In genomic region chr5:36958612-36959011, GRCh38 we compare ENCODE assay signal across 29 cellular contexts.
"Had no signal": no experiment of that assay in that cellular context is flagged by ENCODE, and none has a peak within 500 bp of the region (broad histone marks: within the 10 kb centered on the region; RNA-seq: fewer than 3 reads in every experiment).

No MANE protein-coding gene starts in this region.

- H3K27me3 ChIP-seq: ascending aorta, breast epithelium, dorsolateral prefrontal cortex, esophagus muscularis mucosa, foreskin keratinocyte, gastrocnemius medialis, heart left ventricle had no signal

- H3K4me3 ChIP-seq: ascending aorta, breast epithelium, coronary artery, dorsolateral prefrontal cortex, esophagus muscularis mucosa, gastrocnemius medialis, heart left ventricle had no signal

- H3K4me1 ChIP-seq: ascending aorta, breast epithelium had no signal

- DNase-seq: activated CD4-positive, alpha-beta memory T cell treated with anti-CD3 and anti-CD28 coated beads, Interleukin-2, amount 10 ng/mL, durations not matched to agents 7 days and 5 days; activated CD4-positive, alpha-beta T cell treated with anti-CD3 and anti-CD28 coated beads for 36 hours; activated CD4-positive, alpha-beta T cell treated with anti-CD3 and anti-CD28 coated beads, Interleukin-2, amount 10 ng/mL, durations not matched to agents 24 days and 14 days; activated CD4-positive, alpha-beta T cell treated with anti-CD3 and anti-CD28 coated beads, Interleukin-2, amount 50 U/mL, for 4 hours; activated CD4-positive, CD25-positive, alpha-beta regulatory T cell; activated CD4-positive, CD25-positive, alpha-beta regulatory T cell treated with anti-CD3 and anti-CD28 coated beads, Interleukin-2, amount 50 U/mL, for 72 hours; activated CD8-positive, alpha-beta memory T cell treated with anti-CD3 and anti-CD28 coated beads, Interleukin-2, amount 50 U/mL, for 48 hours; activated gamma-delta T cell; activated naive CD4-positive, alpha-beta T cell; activated naive CD4-positive, alpha-beta T cell treated with anti-CD3 and anti-CD28 coated beads, Interleukin-2, amount 10 ng/mL, durations not matched to agents 7 days and 5 days; activated naive CD8-positive, alpha-beta T cell treated with anti-CD3 and anti-CD28 coated beads, Interleukin-2, amount 10 ng/mL, durations not matched to agents 7 days and 5 days; activated T-cell treated with anti-CD3 and anti-CD28 coated beads for 4 hours; activated T-cell treated with anti-CD3 and anti-CD28 coated beads, Interleukin-2, amount 50 U/mL, for 24 hours; activated T-cell treated with anti-CD3 and anti-CD28 coated beads, Interleukin-2, amount 50 U/mL, for 72 hours; central memory CD4-positive, alpha-beta T cell; dorsolateral prefrontal cortex; effector memory CD4-positive, alpha-beta T cell; endodermal cell; erythroblast; foreskin keratinocyte; gastrocnemius medialis; glutamatergic neuron; heart left ventricle; T-helper 2 cell had no signal

- H3K27ac ChIP-seq: ascending aorta, breast epithelium, coronary artery, dorsolateral prefrontal cortex, esophagus muscularis mucosa, foreskin keratinocyte, gastrocnemius medialis, heart left ventricle had no signal

- ATAC-seq: activated CD4-positive, alpha-beta T cell treated with anti-CD3 and anti-CD28 coated beads for 36 hours; activated naive CD4-positive, alpha-beta T cell treated with anti-CD3 and anti-CD28 coated beads, Interleukin-2, amount 50 U/mL, for 72 hours; activated T-cell treated with anti-CD3 and anti-CD28 coated beads, Interleukin-2, amount 50 U/mL, for 72 hours; foreskin keratinocyte; gastrocnemius medialis had no signal

- H3K9me3 ChIP-seq: ascending aorta, breast epithelium, esophagus muscularis mucosa, gastrocnemius medialis, heart left ventricle had no signal
